ENCODE assay signal across 9 cellular contexts in the genomic region with DNA sequence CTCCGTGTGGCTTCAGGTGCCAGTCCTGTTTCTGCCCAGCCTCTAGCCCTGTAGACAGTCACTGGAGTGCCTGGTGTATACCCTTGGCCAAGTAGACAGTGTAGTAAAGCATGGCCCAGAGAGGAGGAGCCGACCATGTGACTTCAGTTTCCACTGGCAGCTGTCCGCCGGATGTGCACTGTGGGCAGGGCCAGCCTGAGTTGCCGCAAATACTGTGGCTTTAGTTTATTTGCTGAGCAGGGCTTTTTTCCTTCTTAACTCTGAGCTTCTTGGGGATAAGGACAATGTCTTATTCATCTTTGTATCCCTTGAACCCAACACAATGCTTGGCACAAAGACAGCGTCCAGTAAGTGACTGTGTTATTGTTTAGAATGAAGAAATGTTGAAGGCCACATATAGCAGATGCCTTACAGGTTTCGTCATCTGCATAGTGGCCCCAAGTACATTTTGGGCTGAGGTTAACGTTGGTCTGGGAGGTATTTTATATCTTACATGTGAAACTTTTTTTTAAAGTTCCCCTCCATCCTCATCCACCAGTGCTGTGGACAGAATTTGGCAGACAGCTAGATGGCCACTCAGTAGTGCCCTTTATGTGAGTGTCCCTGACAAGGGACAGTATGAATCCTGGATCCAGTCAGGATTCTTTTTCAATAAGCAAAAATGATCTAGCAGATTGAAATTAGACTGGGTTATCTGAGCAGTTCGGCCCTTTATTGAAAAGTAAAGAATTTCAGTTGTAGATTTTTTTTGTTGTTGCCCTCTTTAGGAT. TPM values are rescaled to one million over a fixed set of nuclear protein-coding genes. Genes with fewer than 3 reads are reported as not detected.
DNase-seq lines count a peak whose midpoint lies in the region; ATAC-seq and TF ChIP-seq lines count a peak whose summit lies in the region.
"Had no signal": no experiment of that assay in that cellular context is flagged by ENCODE, and none has a peak within 500 bp of the region (broad histone marks: within the 10 kb centered on the region; RNA-seq: fewer than 3 reads in every experiment).

No MANE protein-coding gene starts in this region.

- H3K36me3 ChIP-seq in CD4-positive, CD25-positive, alpha-beta regulatory T cell (ENCODE audit: control insufficient read depth, insufficient read depth, low read length) = peaks cover 36% of the 10 kb centered on the region
- H3K36me3 ChIP-seq in KOPT-K1 (ENCODE audit: insufficient read depth, low read length) (peaks cover 38% of the 10 kb centered on the region), vagina (peaks cover 0 to 3% of the 10 kb centered on the region in 2 donors)

- H3K27me3 ChIP-seq in CD4-positive, CD25-positive, alpha-beta regulatory T cell (ENCODE audit: control insufficient read depth, insufficient read depth, low read length) = no peaks in the 10 kb centered on the region
- no peaks in the 10 kb centered on the region for H3K27me3 ChIP-seq in vagina

- DNase-seq in CD4-positive, CD25-positive, alpha-beta regulatory T cell = peak in 2 of 3 donors; percentile 44 to 82
- DNase-seq in activated CD8-positive, alpha-beta memory T cell treated with anti-CD3 and anti-CD28 coated beads, Interleukin-2, amount 50 U/mL, for 24 hours (ENCODE audit: extremely low read depth) = peak; percentile 26
- peak; percentile 73 for DNase-seq in fibroblast of pulmonary artery (ENCODE audit: low read depth)
- DNase-seq in posterior cingulate gyrus = peak; percentile 53 to 94 (median 68)
- DNase-seq in vagina (ENCODE audit: extremely low spot score in 2 of 2) = no peak
- no peak for DNase-seq in NCI-H345 (lab: John Stamatoyannopoulos, UW)

- peak in 1 of 2 donors; percentile 17 for TF ChIP-seq POLR2A in vagina (IDR thresholded peaks at IDR 0.05)

- intact Hi-C loops in posterior cingulate gyrus (cut with DNase I) (no loop called here), vagina (cut with DNase I) (no loop called here)

- H3K4me3 ChIP-seq in CD4-positive, CD25-positive, alpha-beta regulatory T cell (ENCODE audit: low read depth, low read length) = peak overlapping the region; percentile 9
- no peak overlapping the region for H3K4me3 ChIP-seq in fibroblast of pulmonary artery (replicated peaks; ENCODE audit: low read depth, low read length)
- no peak overlapping the region for H3K4me3 ChIP-seq in vagina

- H3K9me3 Mint-ChIP-seq in CD4-positive, CD25-positive, alpha-beta regulatory T cell = no peaks in the 10 kb centered on the region

- ATAC-seq in CD4-positive, CD25-positive, alpha-beta regulatory T cell (ENCODE audit: low read depth in 2 of 2) = peak; percentile 91 to 96
- ATAC-seq in GM21447 (IDR thresholded peaks at IDR 0.05; ENCODE audit: unreplicated experiment) = peak; percentile 99

- H3K4me1 ChIP-seq in CD4-positive, CD25-positive, alpha-beta regulatory T cell (ENCODE audit: control insufficient read depth, insufficient read depth, low read length, poor library complexity, severe bottlenecking) = peaks cover 20% of the 10 kb centered on the region
- peaks cover 94% of the 10 kb centered on the region for H3K4me1 ChIP-seq in vagina

- H3K4me3 Mint-ChIP-seq in CD4-positive, CD25-positive, alpha-beta regulatory T cell = peak overlapping the region; percentile 8 to 77 (median 40)

- H3K9me3 ChIP-seq in CD4-positive, CD25-positive, alpha-beta regulatory T cell (ENCODE audit: control insufficient read depth in 2 of 2, low read length in 2 of 2) = no peaks in the 10 kb centered on the region
- no peaks in the 10 kb centered on the region for H3K9me3 ChIP-seq in KOPT-K1 (ENCODE audit: insufficient read depth, low read length, poor library complexity, severe bottlenecking)
- no peaks in the 10 kb centered on the region for H3K9me3 ChIP-seq in vagina

- H3K27ac ChIP-seq in CD4-positive, CD25-positive, alpha-beta regulatory T cell (ENCODE audit: insufficient read depth, low read length, poor library complexity, severe bottlenecking) = peak overlapping the region; percentile 42
- H3K27ac ChIP-seq in KOPT-K1 (ENCODE audit: low read depth, low read length, poor library complexity, severe bottlenecking) (peak overlapping the region; percentile 15), vagina (peak overlapping the region; percentile 67)

- peak overlapping the region; percentile 67 to 81 (median 79) for H3K27ac Mint-ChIP-seq in CD4-positive, CD25-positive, alpha-beta regulatory T cell

- H3K27me3 Mint-ChIP-seq in CD4-positive, CD25-positive, alpha-beta regulatory T cell = no peaks in the 10 kb centered on the region

- peaks cover 10 to 70% (median 34%) of the 10 kb centered on the region in 4 donors for H3K4me1 Mint-ChIP-seq in CD4-positive, CD25-positive, alpha-beta regulatory T cell

- TF ChIP-seq CTCF in fibroblast of pulmonary artery (IDR thresholded peaks at IDR 0.05; ENCODE audit: low read length, missing control alignments) = no peak
- TF ChIP-seq CTCF in vagina (IDR thresholded peaks at IDR 0.05) = no peak

- H3K36me3 Mint-ChIP-seq in CD4-positive, CD25-positive, alpha-beta regulatory T cell = peaks cover 16% of the 10 kb centered on the region

RNA-seq across cellular contexts. Expression of a gene that starts 40.6 kb away (rescaled TPM):
- not detected for total RNA-seq in CD4-positive, CD25-positive, alpha-beta regulatory T cell
- polyA plus RNA-seq in CD4-positive, CD25-positive, alpha-beta regulatory T cell = not detected
- total RNA-seq in vagina = 43.2 TPM
- total RNA-seq: kidney epithelial cell had no signal

RNA-seq across cellular contexts. Expression of a gene that starts 52.8 kb away (rescaled TPM):
- 27.7 TPM for total RNA-seq in CD4-positive, CD25-positive, alpha-beta regulatory T cell
- 10 to 100 TPM; 26.9 to 38.5 (median 28.3) TPM for polyA plus RNA-seq in CD4-positive, CD25-positive, alpha-beta regulatory T cell
- 80.8 TPM for total RNA-seq in vagina

RNA-seq across cellular contexts. Expression of a gene that starts 57.5 kb away (rescaled TPM):
- total RNA-seq in CD4-positive, CD25-positive, alpha-beta regulatory T cell = 13.6 TPM
- 10 to 100 TPM; 23.8 to 47.9 (median 38.0) TPM for polyA plus RNA-seq in CD4-positive, CD25-positive, alpha-beta regulatory T cell
- 36.6 TPM for total RNA-seq in vagina

Comparison
In these comparisons a context has a peak if more than half of its experiments do, and no peak if none do; other contexts are left out.
1. DNase-seq: peak in CD4-positive, CD25-positive, alpha-beta regulatory T cell (2 of 3), activated CD8-positive, alpha-beta memory T cell treated with anti-CD3 and anti-CD28 coated beads, Interleukin-2, amount 50 U/mL, for 24 hours (single experiment), fibroblast of pulmonary artery (single experiment) and posterior cingulate gyrus (10 of 10); none in vagina (0 of 2) and NCI-H345 (single experiment).
2. H3K27ac ChIP-seq: peak in every context shown above with its lines; median percentile 67 in vagina; 42 in CD4-positive, CD25-positive, alpha-beta regulatory T cell; 15 in KOPT-K1.
3. RNA of a gene that starts 40.6 kb away (total RNA-seq): 43.2 TPM in vagina (single experiment); not detected in CD4-positive, CD25-positive, alpha-beta regulatory T cell (single experiment); every median in the first group is over 10 times any median in the second.